In the genomic region with DNA sequence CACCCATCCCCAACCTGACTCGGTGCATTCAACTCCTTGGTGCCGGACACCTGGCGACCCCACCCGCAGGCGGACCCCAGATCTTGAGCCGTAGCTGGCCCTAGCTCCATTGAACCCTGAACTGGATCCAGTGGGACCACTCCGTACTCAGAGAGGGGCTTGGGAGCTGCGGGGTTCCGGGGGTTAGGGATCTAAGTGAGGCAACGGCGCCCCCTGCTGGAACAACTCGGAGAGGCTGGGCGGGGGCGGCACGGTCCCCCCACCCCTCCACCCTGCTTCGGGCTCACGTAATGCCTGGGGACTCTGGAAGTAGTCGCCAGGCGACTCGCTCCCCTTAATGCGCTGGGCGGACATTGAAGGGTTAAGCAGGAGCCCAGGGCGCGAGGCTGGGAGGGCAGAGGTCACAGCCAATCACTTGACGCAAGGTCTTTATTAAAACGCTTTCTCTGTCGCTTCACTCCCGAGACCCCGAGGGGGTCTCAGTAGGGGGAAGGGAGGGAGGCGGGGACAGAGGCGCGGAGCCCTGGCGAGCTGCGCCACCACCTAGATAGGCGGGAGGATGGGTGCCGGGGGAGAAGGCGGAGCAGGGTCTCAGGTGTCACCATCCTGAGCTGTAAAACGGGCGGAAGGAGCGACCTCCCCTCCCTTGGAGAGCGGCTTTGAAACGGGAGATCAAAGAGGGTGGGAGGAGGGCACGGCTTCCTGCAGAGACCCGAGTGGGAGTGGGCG, we compare ENCODE assay signal across 8 cellular contexts. TPM values are rescaled to one million over a fixed set of nuclear protein-coding genes. Genes with fewer than 3 reads are reported as not detected.
A peak's percentile ranks its signal among the peaks of the same experiment; 100 is the strongest.
DNase-seq lines count a peak whose midpoint lies in the region; ATAC-seq and TF ChIP-seq lines count a peak whose summit lies in the region.

No MANE protein-coding gene starts in this region.

- H3K36me3 ChIP-seq in endodermal cell (ENCODE audit: control insufficient read depth, insufficient read depth, low read length) (no peaks in the 10 kb centered on the region), muscle layer of duodenum (ENCODE audit: control insufficient read depth in 1 of 2, insufficient read depth in 2 of 2, low read length in 2 of 2) (no peaks in the 10 kb centered on the region)

- 0 to 3% methylated on average over 23 to 45 of the region's 45 CpGs for WGBS in endodermal cell (ENCODE audit: insufficient coverage in 1 of 2, insufficient read length in 1 of 2), 2 experiments

- H3K9ac ChIP-seq in endodermal cell (ENCODE audit: extremely low read depth, low read length, poor library complexity, severe bottlenecking), result peak overlapping the region; percentile 54

- peak overlapping the region; percentile 94 for H3K27ac Mint-ChIP-seq in endodermal cell
- H3K27ac Mint-ChIP-seq in stimulated activated effector memory CD8-positive, alpha-beta T cell treated with anti-CD3 and anti-CD28 coated beads, Interleukin-12 subunit alpha, Interleukin-12 subunit beta, amount 100 ng/mL, for 72 hours, result peak overlapping the region; percentile 95

- H3K4me3 ChIP-seq in endodermal cell (ENCODE audit: low read length) (peak overlapping the region; percentile 91), muscle layer of duodenum (ENCODE audit: low read depth in 1 of 2, low read length in 2 of 2) (peak overlapping the region; percentile 42 to 62)

- H3K27ac ChIP-seq in endodermal cell (ENCODE audit: low read depth, low read length) (peak overlapping the region; percentile 71), muscle layer of duodenum (ENCODE audit: low read length) (no peak overlapping the region)

- peaks cover 47% of the 10 kb centered on the region for H3K27me3 Mint-ChIP-seq in endodermal cell (ENCODE audit: insufficient read depth)

- DNase-seq in SHP77 (lab: John Stamatoyannopoulos, UW), result peak; percentile 30 to 50
- no peak for DNase-seq in SHP77 treated with DMSO at 0.1 percent for 48 hours (lab: John Stamatoyannopoulos, UW)
- DNase-seq in NCI-H460 (ENCODE audit: extremely low read depth, low read depth), result peak; percentile 35
- DNase-seq in activated CD8-positive, alpha-beta memory T cell treated with anti-CD3 and anti-CD28 coated beads, Interleukin-2, amount 50 U/mL, for 4 hours, result peak; percentile 75
- DNase-seq in endodermal cell, result peak; percentile 97
- peak; percentile 76 to 88 for DNase-seq in stimulated activated effector memory CD8-positive, alpha-beta T cell treated with anti-CD3 and anti-CD28 coated beads, Interleukin-12 subunit alpha, Interleukin-12 subunit beta, amount 100 ng/mL, for 72 hours (ENCODE audit: low spot score in 2 of 2)

- no peaks in the 10 kb centered on the region for H3K9me3 Mint-ChIP-seq in endodermal cell
- H3K9me3 Mint-ChIP-seq in stimulated activated effector memory CD8-positive, alpha-beta T cell treated with anti-CD3 and anti-CD28 coated beads, Interleukin-12 subunit alpha, Interleukin-12 subunit beta, amount 100 ng/mL, for 72 hours, result no peaks in the 10 kb centered on the region

- H3K4me1 ChIP-seq in endodermal cell (ENCODE audit: control insufficient read depth, insufficient read depth, low read length) (peaks cover 24% of the 10 kb centered on the region), muscle layer of duodenum (ENCODE audit: control insufficient read depth in 1 of 2, insufficient read depth in 2 of 2, low read length in 2 of 2) (peaks cover 10 to 69% of the 10 kb centered on the region in 2 donors)

- TF ChIP-seq CTCF in endodermal cell (conservative IDR thresholded peaks at IDR 0.05), result peak; percentile 98

- peak; percentile 77 for ATAC-seq in stimulated activated effector memory CD8-positive, alpha-beta T cell treated with anti-CD3 and anti-CD28 coated beads, Interleukin-12 subunit alpha, Interleukin-12 subunit beta, amount 100 ng/mL, for 72 hours
- ATAC-seq in HG02642 (IDR thresholded peaks at IDR 0.05; ENCODE audit: poor library complexity, unreplicated experiment), result no peak

- H3K27me3 ChIP-seq in endodermal cell (ENCODE audit: control insufficient read depth, insufficient read depth, low read length, poor library complexity, severe bottlenecking) (no peaks in the 10 kb centered on the region), muscle layer of duodenum (ENCODE audit: low read depth, low read length) (peaks cover 22% of the 10 kb centered on the region)

- no peaks in the 10 kb centered on the region for H3K9me3 ChIP-seq in endodermal cell (ENCODE audit: control insufficient read depth, low read length)
- H3K9me3 ChIP-seq in muscle layer of duodenum (ENCODE audit: control insufficient read depth in 1 of 2, low read length in 2 of 2), result no peaks in the 10 kb centered on the region

- H3K4me3 Mint-ChIP-seq in endodermal cell, result peak overlapping the region; percentile 72
- peak overlapping the region; percentile 89 for H3K4me3 Mint-ChIP-seq in stimulated activated effector memory CD8-positive, alpha-beta T cell treated with anti-CD3 and anti-CD28 coated beads, Interleukin-12 subunit alpha, Interleukin-12 subunit beta, amount 100 ng/mL, for 72 hours

- H3K4me1 Mint-ChIP-seq in endodermal cell, result peaks cover 61% of the 10 kb centered on the region
- H3K4me1 Mint-ChIP-seq in stimulated activated effector memory CD8-positive, alpha-beta T cell treated with anti-CD3 and anti-CD28 coated beads, Interleukin-12 subunit alpha, Interleukin-12 subunit beta, amount 100 ng/mL, for 72 hours, result peaks cover 33% of the 10 kb centered on the region

- H3K36me3 Mint-ChIP-seq in endodermal cell (ENCODE audit: low read depth), result peaks cover 9% of the 10 kb centered on the region
- peaks cover 7% of the 10 kb centered on the region for H3K36me3 Mint-ChIP-seq in stimulated activated effector memory CD8-positive, alpha-beta T cell treated with anti-CD3 and anti-CD28 coated beads, Interleukin-12 subunit alpha, Interleukin-12 subunit beta, amount 100 ng/mL, for 72 hours

RNA-seq across cellular contexts. Expression of gene CRABP2, which starts 0.7 kb away (rescaled TPM):
- total RNA-seq in NCI-H460 (2014; rRNA removed; shearing (Covaris generic)), result 1.2 and 1.8 TPM in 2 replicates
- polyA plus RNA-seq in NCI-H460 (2014; cell fraction: nucleus; rRNA removed), result 0.89 and 0.95 TPM in 2 replicates
- total RNA-seq in endodermal cell, result 100 to 1,000 TPM; 243 to 780 TPM
- polyA plus RNA-seq in endodermal cell (2013, experiment 1 of 2), result 435 TPM
- polyA plus RNA-seq in endodermal cell (2013, experiment 2 of 2), result 409 TPM

RNA-seq across cellular contexts. Expression of gene METTL25B, which starts 22.2 kb away (rescaled TPM):
- total RNA-seq in NCI-H460 (2014; rRNA removed; shearing (Covaris generic)), result 24.6 and 32.1 TPM in 2 replicates
- polyA plus RNA-seq in NCI-H460 (2014; cell fraction: nucleus; rRNA removed), result 36.3 and 50.7 TPM in 2 replicates
- 10 to 100 TPM; 25.9 to 35.5 TPM for total RNA-seq in endodermal cell
- polyA plus RNA-seq in endodermal cell (2013, experiment 1 of 2), result 36.0 TPM
- polyA plus RNA-seq in endodermal cell (2013, experiment 2 of 2), result 33.1 TPM

RNA-seq across cellular contexts. Expression of gene ISG20L2, which starts 22.5 kb away (rescaled TPM):
- 42.1 and 42.2 TPM in 2 replicates for total RNA-seq in NCI-H460 (2014; rRNA removed; shearing (Covaris generic))
- 20.0 and 24.0 TPM in 2 replicates for polyA plus RNA-seq in NCI-H460 (2014; cell fraction: nucleus; rRNA removed)
- 10 to 100 TPM; 37.2 to 39.9 TPM for total RNA-seq in endodermal cell
- 31.9 TPM for polyA plus RNA-seq in endodermal cell (2013, experiment 1 of 2)
- 32.0 TPM for polyA plus RNA-seq in endodermal cell (2013, experiment 2 of 2)

RNA-seq across cellular contexts. Expression of gene NES, which starts 28.9 kb away (rescaled TPM):
- 2.2 and 2.5 TPM in 2 replicates for total RNA-seq in NCI-H460 (2014; rRNA removed; shearing (Covaris generic))
- polyA plus RNA-seq in NCI-H460 (2014; cell fraction: nucleus; rRNA removed), result 12.6 and 14.8 TPM in 2 replicates
- 100 to 1,000 TPM in 1 of 2 donors, 10 to 100 TPM in 1; 65.8 to 103 TPM for total RNA-seq in endodermal cell
- 271 TPM for polyA plus RNA-seq in endodermal cell (2013, experiment 1 of 2)
- polyA plus RNA-seq in endodermal cell (2013, experiment 2 of 2), result 261 TPM

RNA-seq across cellular contexts. Expression of gene MRPL24, which starts 34.8 kb away (rescaled TPM):
- 175 and 203 TPM in 2 replicates for total RNA-seq in NCI-H460 (2014; rRNA removed; shearing (Covaris generic))
- 125 and 176 TPM in 2 replicates for polyA plus RNA-seq in NCI-H460 (2014; cell fraction: nucleus; rRNA removed)
- total RNA-seq in endodermal cell, result 10 to 100 TPM; 32.2 to 35.5 TPM
- 34.7 TPM for polyA plus RNA-seq in endodermal cell (2013, experiment 1 of 2)
- 30.8 TPM for polyA plus RNA-seq in endodermal cell (2013, experiment 2 of 2)

Comparison
In these comparisons a context has a peak if more than half of its experiments do, and no peak if none do; other contexts are left out.
1. RNA of gene CRABP2, which starts 0.7 kb away (total RNA-seq): 243 to 780 TPM in endodermal cell; 1.2 to 1.8 TPM in NCI-H460; every median in the first group is over 10 times any median in the second.